In genomic region chr10:15595260-15595659, GRCh38 we compare ENCODE assay signal across 27 cellular contexts.
"Had no signal": no experiment of that assay in that cellular context is flagged by ENCODE, and none has a peak within 500 bp of the region (broad histone marks: within the 10 kb centered on the region; RNA-seq: fewer than 3 reads in every experiment).

No MANE protein-coding gene starts in this region.

- H3K27ac ChIP-seq: left ventricle myocardium inferior, pancreas, prostate gland, skin epidermis, stomach, testis, thyroid gland, transverse colon, upper lobe of left lung, vagina had no signal

- H3K9me3 ChIP-seq: pancreas, prostate gland, stomach, testis, thyroid gland, transverse colon, upper lobe of left lung, vagina had no signal

- ATAC-seq: naive thymus-derived CD8-positive, alpha-beta T cell; pancreas; right cardiac atrium; sciatic nerve; stimulated activated naive B cell treated with anti-CD40 and anti-IgM and Interleukin-4, amounts not matched to agents 10 μg/mL and 1 μg/mL and 100 μg/mL, for 72 hours; stimulated activated naive CD8-positive, alpha-beta T cell treated with anti-CD3 and anti-CD28 coated beads, Interleukin-15, Interleukin-2, amounts not matched to agents 100 U/mL and 50 U/mL, for 24 hours had no signal

- DNase-seq: hypothalamus; immature natural killer cell; kidney; left ventricle myocardium inferior; midbrain; naive thymus-derived CD8-positive, alpha-beta T cell; nucleus accumbens; pancreas; posterior cingulate gyrus; retina; right cardiac atrium; stimulated activated CD4-positive, alpha-beta T cell treated with anti-CD3 and anti-CD28 coated beads, Interleukin-12 subunit alpha, Interleukin-12 subunit beta, amount 100 ng/mL, for 4 hours; stimulated activated CD4-positive, alpha-beta T cell treated with anti-CD3 and anti-CD28 coated beads, Interleukin-15, amount 100 ng/mL, for 24 hours; stimulated activated CD4-positive, alpha-beta T cell treated with anti-CD3 and anti-CD28 coated beads, Interleukin-2, amount 100 ng/mL, for 24 hours; stimulated activated CD4-positive, alpha-beta T cell treated with anti-CD3 and anti-CD28 coated beads, Interleukin-4, amount 100 ng/mL, for 1 hour; stimulated activated naive B cell treated with anti-CD40 and anti-IgM and Interleukin-4, amounts not matched to agents 10 μg/mL and 1 μg/mL and 100 μg/mL, for 72 hours; stimulated activated naive CD8-positive, alpha-beta T cell treated with anti-CD3 and anti-CD28 coated beads, Interleukin-15, Interleukin-2, amounts not matched to agents 100 U/mL and 50 U/mL, for 24 hours; stomach; testis; thyroid gland; transverse colon; upper lobe of left lung had no signal

- H3K4me3 ChIP-seq: left ventricle myocardium inferior, lung, pancreas, prostate gland, skin epidermis, stomach, testis, thyroid gland, transverse colon, upper lobe of left lung, vagina had no signal

- H3K36me3 ChIP-seq: left ventricle myocardium inferior, pancreas, prostate gland, thyroid gland, transverse colon, upper lobe of left lung, vagina had no signal

- H3K4me1 ChIP-seq: left ventricle myocardium inferior, pancreas, prostate gland, stomach, testis, thyroid gland, transverse colon, upper lobe of left lung, vagina had no signal

- H3K27me3 ChIP-seq: stomach, testis, thyroid gland, upper lobe of left lung, vagina had no signal
